ENCODE assay signal across 7 cellular contexts in the genomic region with DNA sequence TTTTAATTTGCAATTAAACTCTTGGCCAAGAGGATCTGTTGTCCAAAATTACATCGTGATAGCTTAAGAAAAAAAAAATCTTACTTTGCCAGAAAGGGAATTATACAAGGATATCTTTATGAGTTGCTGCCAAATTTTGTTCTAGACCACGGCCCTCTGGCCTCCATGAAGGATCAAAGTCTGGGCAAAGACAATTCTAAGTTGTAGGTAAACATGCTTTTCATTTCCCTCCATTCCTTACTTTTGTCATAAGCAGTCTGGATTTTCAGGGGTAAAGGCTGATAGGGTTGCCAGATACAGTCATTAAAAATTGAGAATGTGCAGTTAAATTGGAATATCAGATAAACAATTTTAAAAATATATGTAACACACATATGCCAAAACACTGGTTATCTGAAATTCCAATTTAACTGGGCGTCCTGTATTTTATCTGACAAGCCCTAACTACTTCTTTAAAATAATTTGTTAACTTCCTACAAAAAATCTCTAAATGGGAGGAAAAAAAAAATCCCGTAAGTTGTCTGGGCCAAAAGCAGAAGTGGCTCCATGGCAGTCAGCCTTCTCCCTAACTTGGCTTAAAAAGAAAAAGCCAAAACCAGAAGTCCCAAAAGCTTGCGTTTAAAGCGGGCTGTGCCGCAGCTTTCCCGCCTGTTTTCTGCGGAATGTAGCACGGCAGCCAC.
DNase-seq lines count a peak whose midpoint lies in the region; ATAC-seq and TF ChIP-seq lines count a peak whose summit lies in the region.

No MANE protein-coding gene starts in this region.

- H3K36me3 ChIP-seq in H7 (replicated peaks; ENCODE audit: control insufficient read depth, insufficient read depth, low read length) (no peaks in the 10 kb centered on the region), RWPE2 (ENCODE audit: low read depth) (no peaks in the 10 kb centered on the region; the same call in 1 of the 2 replicates), skeletal muscle tissue (ENCODE audit: control insufficient read depth in 3 of 3, insufficient read depth in 3 of 3, low read length in 3 of 3) (no peaks in the 10 kb centered on the region)

- peak overlapping the region; percentile 92 to 96 (median 92) for H3K9ac ChIP-seq in skeletal muscle tissue (ENCODE audit: low read depth in 1 of 3, low read length in 3 of 3)

- H3K27me3 ChIP-seq in H7 (ENCODE audit: control insufficient read depth, insufficient read depth, low read length) (no peaks in the 10 kb centered on the region), RWPE2 (ENCODE audit: insufficient read depth, poor library complexity, severe bottlenecking) (no peaks in the 10 kb centered on the region), skeletal muscle tissue (ENCODE audit: control insufficient read depth in 3 of 3, insufficient read depth in 3 of 3, low read length in 3 of 3) (no peaks in the 10 kb centered on the region)

- no peak for TF ChIP-seq CTCF in RWPE2 (IDR thresholded peaks at IDR 0.05; ENCODE audit: poor library complexity, severe bottlenecking)
- TF ChIP-seq CTCF in fibroblast of the aortic adventitia (IDR thresholded peaks at IDR 0.05; ENCODE audit: insufficient read depth, low read length), result no peak

- H3K4me3 ChIP-seq in H7 (ENCODE audit: insufficient read depth, low read depth, low read length) (peak overlapping the region; percentile 84), RWPE2 (ENCODE audit: severe bottlenecking) (peak overlapping the region; percentile 85), fibroblast of the aortic adventitia (ENCODE audit: low read depth, low read length) (peak overlapping the region; percentile 92), skeletal muscle tissue (ENCODE audit: low read length in 3 of 3) (peak overlapping the region; percentile 83 to 89 (median 84))

- no peak for ATAC-seq in RWPE2 (ENCODE audit: low read depth)
- ATAC-seq in GM21360 (IDR thresholded peaks at IDR 0.05; ENCODE audit: unreplicated experiment), result no peak

- H3K27ac ChIP-seq in RWPE2 (ENCODE audit: poor library complexity, severe bottlenecking) (peak overlapping the region; percentile 91), skeletal muscle tissue (ENCODE audit: low read depth, low read length) (peak overlapping the region; percentile 98)

- H3K9me3 ChIP-seq in RWPE2 (ENCODE audit: severe bottlenecking) (no peaks in the 10 kb centered on the region), skeletal muscle tissue (ENCODE audit: control insufficient read depth in 3 of 3, low read length in 3 of 3) (no peaks in the 10 kb centered on the region)

- DNase-seq in H7 (no peak), RWPE2 (ENCODE audit: low spot score) (no peak), fibroblast of the aortic adventitia (ENCODE audit: low read depth) (no peak), AML-193 (lab: John Stamatoyannopoulos, UW) (no peak)
- DNase-seq in central memory CD4-positive, alpha-beta T cell, result no peak

- H3K4me1 ChIP-seq in RWPE2 (ENCODE audit: insufficient read depth, poor library complexity, severe bottlenecking) (peaks cover 16% of the 10 kb centered on the region), skeletal muscle tissue (ENCODE audit: control insufficient read depth in 3 of 3, insufficient read depth in 3 of 3, low read length in 3 of 3) (peaks cover 0 to 18% (median 4%) of the 10 kb centered on the region in 3 donors)
